8 cellular contexts compared by ENCODE assay signal in the genomic region with DNA sequence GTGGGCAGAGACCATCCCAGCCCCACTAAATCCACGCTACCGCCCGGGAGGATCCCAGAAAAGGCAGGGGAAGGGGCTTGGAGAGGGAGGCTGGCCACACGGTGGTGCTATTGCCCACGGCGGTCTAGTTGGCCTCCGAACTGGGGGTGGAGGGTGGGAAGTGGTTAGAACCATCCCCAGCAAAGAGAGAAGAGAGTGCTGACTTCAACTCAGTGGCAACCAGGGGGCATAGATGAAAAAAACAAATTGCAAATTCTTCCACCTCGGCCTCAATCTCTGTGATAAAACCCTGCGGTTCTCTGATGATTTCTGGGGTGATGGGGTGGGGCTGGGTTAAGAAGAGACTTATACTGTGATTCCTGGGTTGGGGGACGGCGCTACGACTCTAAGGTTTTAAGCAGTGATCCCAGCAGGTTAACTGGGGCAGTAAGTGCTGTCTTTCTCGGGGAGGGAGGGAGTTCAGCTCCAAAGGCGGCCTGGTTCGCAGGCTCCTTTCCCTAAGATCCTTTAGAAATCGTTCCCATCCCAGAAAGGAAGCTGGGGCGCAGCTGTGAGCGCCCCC.
DNase-seq lines count a peak whose midpoint lies in the region; ATAC-seq and TF ChIP-seq lines count a peak whose summit lies in the region.

No MANE protein-coding gene starts in this region.

- 2 to 5% methylated on average over 17 to 18 of the region's 18 CpGs for WGBS in ectodermal cell, 2 experiments
- WGBS in lower leg skin, 2 donors, result 4 to 6% methylated on average over 18 of the region's 18 CpGs

- no peaks in the 10 kb centered on the region for H3K36me3 ChIP-seq in ectodermal cell (ENCODE audit: control insufficient read depth, insufficient read depth, low read length)

- H3K4me3 ChIP-seq in ectodermal cell (ENCODE audit: insufficient read depth, low read depth, low read length) (peak overlapping the region; percentile 50), lower leg skin (ENCODE audit: low read depth, poor library complexity, severe bottlenecking) (no peak overlapping the region)

- TF ChIP-seq POLR2A in lower leg skin (IDR thresholded peaks at IDR 0.05), result no peak

- DNase-seq in GM10248 (ENCODE audit: extremely low spot score), result peak; percentile 88
- peak; percentile 54 for DNase-seq in NCI-H82 treated with DMSO at 0.1 percent for 48 hours (lab: John Stamatoyannopoulos, UW; ENCODE audit: unreplicated experiment)
- peak; percentile 65 to 78 for DNase-seq in activated CD8-positive, alpha-beta memory T cell treated with anti-CD3 and anti-CD28 coated beads for 1 hour (ENCODE audit: extremely low read depth in 1 of 2, low read depth in 1 of 2)
- DNase-seq in lower leg skin (ENCODE audit: low spot score in 2 of 2), result peak; percentile 75 to 96
- DNase-seq in stimulated activated CD4-positive, alpha-beta T cell treated with anti-CD3 and anti-CD28 coated beads, Interleukin-4, amount 100 ng/mL, for 1 hour, result peak; percentile 85

- ATAC-seq in HG03159 (IDR thresholded peaks at IDR 0.05; ENCODE audit: unreplicated experiment), result peak; percentile 46
- no peak for ATAC-seq in HG02610 (IDR thresholded peaks at IDR 0.05; ENCODE audit: unreplicated experiment)

- POLR2A ChIA-PET in GM10248 (lab: Yijun Ruan, JAX), result interaction anchor here (0.6 kb wide), 1 partner anchor 24 kb away, joined by 3 read pairs; no protein-coding TSS in a partner anchor

- intact Hi-C loops in lower leg skin (cut with DNase I; ENCODE audit: low total_unique reads), result loop anchor here (10.0 kb wide), 1 partner anchor 1021 kb away; no protein-coding TSS in a partner anchor

- no peaks in the 10 kb centered on the region for H3K4me1 ChIP-seq in ectodermal cell (ENCODE audit: control insufficient read depth, insufficient read depth, low read length)

- CTCF ChIA-PET in GM10248 (lab: Yijun Ruan, JAX), result interaction anchor here (0.6 to 6.0 kb wide), 38 partner anchors 8 to 1250 kb away, joined by 3 to 39 read pairs (median 4); partner anchors contain the start of gene ZNF438

- peak; percentile 92 for TF ChIP-seq CTCF in GM10248 (IDR thresholded peaks at IDR 0.05; ENCODE audit: control extremely low read depth, extremely low read depth, low read depth, missing control alignments)
- TF ChIP-seq CTCF in lower leg skin (IDR thresholded peaks at IDR 0.05), result no peak

- H3K9me3 ChIP-seq in ectodermal cell (ENCODE audit: control insufficient read depth, low read length), result no peaks in the 10 kb centered on the region

- peak overlapping the region; percentile 83 for H3K27ac ChIP-seq in ectodermal cell (ENCODE audit: insufficient read depth, low read depth, low read length, poor library complexity, severe bottlenecking)

- no peaks in the 10 kb centered on the region for H3K27me3 ChIP-seq in ectodermal cell (ENCODE audit: control insufficient read depth, insufficient read depth, low read length, poor library complexity, severe bottlenecking)
